ENCODE assay signal across 18 cellular contexts in the genomic region with DNA sequence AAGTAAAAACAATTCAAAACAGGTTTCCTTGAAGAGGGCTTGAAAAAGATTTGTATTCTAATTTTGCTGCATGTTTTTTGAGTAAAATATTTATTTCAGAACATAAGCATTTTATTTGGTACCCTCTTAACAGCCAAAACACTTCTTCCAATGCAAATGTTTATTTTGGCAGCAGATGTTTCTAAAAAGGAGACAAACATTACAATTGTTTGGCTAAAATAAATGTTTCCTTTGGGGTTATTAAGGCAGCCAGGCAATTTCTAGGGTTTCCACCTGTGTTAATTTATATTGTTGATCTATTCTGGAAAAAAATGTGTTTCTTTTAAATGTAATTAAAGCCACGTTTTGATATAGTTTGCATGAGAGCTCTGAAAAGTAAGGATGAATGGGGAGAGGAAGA.
"Had no signal": no experiment of that assay in that cellular context is flagged by ENCODE, and none has a peak within 500 bp of the region (broad histone marks: within the 10 kb centered on the region; RNA-seq: fewer than 3 reads in every experiment).

No MANE protein-coding gene starts in this region.

- ATAC-seq: activated CD4-positive, alpha-beta T cell treated with anti-CD3 and anti-CD28 coated beads for 36 hours; activated CD8-positive, alpha-beta T cell treated with anti-CD3 and anti-CD28 coated beads for 36 hours; activated T-helper 17 cell treated with anti-CD3 and anti-CD28 coated beads, Interleukin-2, amount 50 U/mL, for 72 hours; naive thymus-derived CD8-positive, alpha-beta T cell; stimulated activated naive B cell treated with anti-CD40 and anti-IgM and Interleukin-4, amounts not matched to agents 10 μg/mL and 1 μg/mL and 100 μg/mL, for 72 hours had no signal

- H3K27ac Mint-ChIP-seq: activated CD4-positive, alpha-beta T cell treated with anti-CD3 and anti-CD28 coated beads for 36 hours; activated CD8-positive, alpha-beta T cell treated with anti-CD3 and anti-CD28 coated beads for 36 hours; activated naive CD4-positive, alpha-beta T cell treated with anti-CD3 and anti-CD28 coated beads for 36 hours; activated T-helper 17 cell treated with anti-CD3 and anti-CD28 coated beads, Interleukin-2, amount 50 U/mL, for 72 hours; naive thymus-derived CD8-positive, alpha-beta T cell; stimulated activated naive B cell treated with anti-CD40 and anti-IgM and Interleukin-4, amounts not matched to agents 10 μg/mL and 1 μg/mL and 100 μg/mL, for 72 hours; type B pancreatic cell had no signal

- H3K9me3 ChIP-seq: neutrophil, right atrium auricular region had no signal

- H3K9me3 Mint-ChIP-seq: activated CD8-positive, alpha-beta T cell treated with anti-CD3 and anti-CD28 coated beads for 36 hours; activated naive CD4-positive, alpha-beta T cell treated with anti-CD3 and anti-CD28 coated beads for 36 hours; activated T-helper 17 cell treated with anti-CD3 and anti-CD28 coated beads, Interleukin-2, amount 50 U/mL, for 72 hours; naive thymus-derived CD8-positive, alpha-beta T cell; stimulated activated naive B cell treated with anti-CD40 and anti-IgM and Interleukin-4, amounts not matched to agents 10 μg/mL and 1 μg/mL and 100 μg/mL, for 72 hours; type B pancreatic cell had no signal

- H3K27ac ChIP-seq: cardiac muscle cell, coronary artery, epithelial cell of prostate, neutrophil, WERI-Rb-1 had no signal

- H3K27me3 Mint-ChIP-seq: activated CD4-positive, alpha-beta T cell treated with anti-CD3 and anti-CD28 coated beads for 36 hours; activated CD8-positive, alpha-beta T cell treated with anti-CD3 and anti-CD28 coated beads for 36 hours; activated T-helper 17 cell treated with anti-CD3 and anti-CD28 coated beads, Interleukin-2, amount 50 U/mL, for 72 hours; naive thymus-derived CD8-positive, alpha-beta T cell; stimulated activated naive B cell treated with anti-CD40 and anti-IgM and Interleukin-4, amounts not matched to agents 10 μg/mL and 1 μg/mL and 100 μg/mL, for 72 hours; type B pancreatic cell had no signal

- DNase-seq: activated CD4-positive, alpha-beta T cell treated with anti-CD3 and anti-CD28 coated beads for 36 hours; activated CD8-positive, alpha-beta memory T cell treated with anti-CD3 and anti-CD28 coated beads, Interleukin-2, amount 50 U/mL, for 48 hours; activated CD8-positive, alpha-beta T cell treated with anti-CD3 and anti-CD28 coated beads for 36 hours; activated naive CD4-positive, alpha-beta T cell treated with anti-CD3 and anti-CD28 coated beads for 36 hours; effector CD4-positive, alpha-beta T cell; hypothalamus; naive thymus-derived CD8-positive, alpha-beta T cell; stimulated activated naive B cell treated with anti-CD40 and anti-IgM and Interleukin-4, amounts not matched to agents 10 μg/mL and 1 μg/mL and 100 μg/mL, for 72 hours; T-helper 1 cell; WERI-Rb-1 had no signal

- H3K4me3 ChIP-seq: cardiac muscle cell, coronary artery, lung, right atrium auricular region had no signal

- H3K27me3 ChIP-seq: cardiac muscle cell, neutrophil, right atrium auricular region had no signal

- H3K4me3 Mint-ChIP-seq: activated CD4-positive, alpha-beta T cell treated with anti-CD3 and anti-CD28 coated beads for 36 hours; activated CD8-positive, alpha-beta T cell treated with anti-CD3 and anti-CD28 coated beads for 36 hours; activated naive CD4-positive, alpha-beta T cell treated with anti-CD3 and anti-CD28 coated beads for 36 hours; activated T-helper 17 cell treated with anti-CD3 and anti-CD28 coated beads, Interleukin-2, amount 50 U/mL, for 72 hours; naive thymus-derived CD8-positive, alpha-beta T cell; stimulated activated naive B cell treated with anti-CD40 and anti-IgM and Interleukin-4, amounts not matched to agents 10 μg/mL and 1 μg/mL and 100 μg/mL, for 72 hours; type B pancreatic cell had no signal
